ENCODE assay signal across 10 cellular contexts in the genomic region with DNA sequence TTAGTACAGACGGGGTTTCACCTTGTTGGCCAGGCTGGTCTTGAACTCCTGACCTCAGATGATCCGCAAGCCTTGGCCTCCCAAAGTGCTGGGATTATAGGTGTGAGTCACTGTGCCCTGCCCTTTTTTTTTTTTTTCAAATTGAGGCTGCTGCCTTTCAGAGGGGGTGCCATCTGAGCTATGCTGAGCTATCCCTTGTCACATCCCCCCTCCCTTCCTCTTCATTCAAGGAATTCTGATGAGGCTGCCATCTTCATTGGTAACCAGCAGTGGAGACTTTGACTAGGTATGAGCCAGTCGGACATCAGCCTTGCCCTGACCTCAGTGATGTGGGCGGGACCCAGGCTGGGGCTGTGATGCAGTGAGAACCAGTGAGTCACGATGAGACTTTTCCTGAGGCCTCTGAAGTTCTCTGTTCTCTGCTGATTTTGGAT. TPM values are rescaled to one million over a fixed set of nuclear protein-coding genes. Genes with fewer than 3 reads are reported as not detected.
DNase-seq lines count a peak whose midpoint lies in the region; ATAC-seq, FAIRE-seq and TF ChIP-seq lines count a peak whose summit lies in the region.
"Had no signal": no experiment of that assay in that cellular context is flagged by ENCODE, and none has a peak within 500 bp of the region (broad histone marks: within the 10 kb centered on the region; RNA-seq: fewer than 3 reads in every experiment).

No MANE protein-coding gene starts in this region.

- H3K36me3 Mint-ChIP-seq in HFFc6 (ENCODE audit: low read depth): peaks cover 5% of the 10 kb centered on the region
- H3K36me3 Mint-ChIP-seq in activated T-helper 1 cell treated with anti-CD3 and anti-CD28 coated beads, Interleukin-12 subunit alpha, Interleukin-12 subunit beta, Interleukin-2, Interleukin-4 antibody, amounts not matched to agents 30 ng/mL and 10 ng/mL and 1 ng/mL, durations not matched to agents 14 hours and 24 hours and 36 hours (ENCODE audit: low read depth): peaks cover 2% of the 10 kb centered on the region

- peak; percentile 80 to 84 for DNase-seq in A549 (ENCODE audit: low read depth in 1 of 2, low spot score in 1 of 2)
- DNase-seq in HFFc6: peak; percentile 93
- DNase-seq in activated T-helper 1 cell treated with anti-CD3 and anti-CD28 coated beads, Interleukin-12 subunit alpha, Interleukin-12 subunit beta, Interleukin-2, Interleukin-4 antibody, amounts not matched to agents 30 ng/mL and 10 ng/mL and 1 ng/mL, durations not matched to agents 14 hours and 24 hours and 36 hours (ENCODE audit: low spot score): no peak
- no peak for DNase-seq in left colon
- no peak for DNase-seq in NCI-H69 (lab: John Stamatoyannopoulos, UW)
- DNase-seq in globus pallidus (ENCODE audit: low spot score): no peak
- no peak for DNase-seq in hippocampal formation (lab: John Stamatoyannopoulos, UW)
- DNase-seq in ureter (ENCODE audit: low spot score): no peak
- DNase-seq: GDM1, NCI-H446 treated with DMSO at 0.1 percent for 48 hours had no signal

- peak overlapping the region; percentile 46 to 56 for H3K27ac ChIP-seq in A549

- H3K4me2 ChIP-seq in A549: peak overlapping the region; percentile 33

- peak; percentile 97 to 98 for ATAC-seq in A549
- peak; percentile 50 for ATAC-seq in left colon

- peaks cover 7% of the 10 kb centered on the region; the same call in 1 of the 2 replicates for H3K9me3 Mint-ChIP-seq in HFFc6
- H3K9me3 Mint-ChIP-seq in activated T-helper 1 cell treated with anti-CD3 and anti-CD28 coated beads, Interleukin-12 subunit alpha, Interleukin-12 subunit beta, Interleukin-2, Interleukin-4 antibody, amounts not matched to agents 30 ng/mL and 10 ng/mL and 1 ng/mL, durations not matched to agents 14 hours and 24 hours and 36 hours: peaks cover 9% of the 10 kb centered on the region

- H3K9me3 ChIP-seq in A549: no peaks in the 10 kb centered on the region

- no peak for TF ChIP-seq RAD21 in A549 (conservative IDR thresholded peaks at IDR 0.05 in 1 of 2, IDR thresholded peaks at IDR 0.05 in 1 of 2)

- no peak for FAIRE-seq in A549 (lab: Jason Lieb, UNC)

- H3K4me1 ChIP-seq in A549: peaks cover 24% of the 10 kb centered on the region

- TF ChIP-seq EP300 in A549 (IDR thresholded peaks at IDR 0.05): no peak

- CTCF ChIA-PET in A549 (lab: Yijun Ruan, JAX): interaction anchor here (0.6 to 1.1 kb wide), 5 partner anchors 13 to 1297 kb away, joined by 3 to 5 read pairs (median 3); partner anchors contain the start of gene NETO2

- H3K4me1 Mint-ChIP-seq in HFFc6 (ENCODE audit: low read depth): peaks cover 36% of the 10 kb centered on the region
- H3K4me1 Mint-ChIP-seq in activated T-helper 1 cell treated with anti-CD3 and anti-CD28 coated beads, Interleukin-12 subunit alpha, Interleukin-12 subunit beta, Interleukin-2, Interleukin-4 antibody, amounts not matched to agents 30 ng/mL and 10 ng/mL and 1 ng/mL, durations not matched to agents 14 hours and 24 hours and 36 hours (ENCODE audit: low read depth): peaks cover 42% of the 10 kb centered on the region

- peak overlapping the region; percentile 83 for H3K27ac Mint-ChIP-seq in HFFc6
- peak overlapping the region; percentile 70 for H3K27ac Mint-ChIP-seq in activated T-helper 1 cell treated with anti-CD3 and anti-CD28 coated beads, Interleukin-12 subunit alpha, Interleukin-12 subunit beta, Interleukin-2, Interleukin-4 antibody, amounts not matched to agents 30 ng/mL and 10 ng/mL and 1 ng/mL, durations not matched to agents 14 hours and 24 hours and 36 hours

- TF ChIP-seq CTCF in A549 (IDR thresholded peaks at IDR 0.05) (no peak), HFFc6 (IDR thresholded peaks at IDR 0.05) (no peak)

- H3K4me3 ChIP-seq in A549: no peak overlapping the region

- WGBS in A549 (ENCODE audit: missing lambda C conversion rate): 33% methylated on average over 5 of the region's 5 CpGs

- intact Hi-C loops in activated T-helper 1 cell treated with anti-CD3 and anti-CD28 coated beads, Interleukin-12 subunit alpha, Interleukin-12 subunit beta, Interleukin-2, Interleukin-4 antibody, amounts not matched to agents 30 ng/mL and 10 ng/mL and 1 ng/mL, durations not matched to agents 14 hours and 24 hours and 36 hours (cut with micrococcal nuclease): no loop called here
- intact Hi-C loops in left colon (cut with DNase I, micrococcal nuclease): loop anchor here in 1 of 2 donors (10.0 kb wide), 1 partner anchor 45 kb away; no protein-coding TSS in a partner anchor

- no peak for TF ChIP-seq POLR2A in A549 (IDR thresholded peaks at IDR 0.05; ENCODE audit: low read length)

- H3K4me3 Mint-ChIP-seq in HFFc6: no peak overlapping the region; the same call in 1 of the 2 replicates
- no peak overlapping the region for H3K4me3 Mint-ChIP-seq in activated T-helper 1 cell treated with anti-CD3 and anti-CD28 coated beads, Interleukin-12 subunit alpha, Interleukin-12 subunit beta, Interleukin-2, Interleukin-4 antibody, amounts not matched to agents 30 ng/mL and 10 ng/mL and 1 ng/mL, durations not matched to agents 14 hours and 24 hours and 36 hours

- POLR2A ChIA-PET in A549 (lab: Yijun Ruan, JAX): no interaction called here

- H3K27me3 Mint-ChIP-seq in HFFc6 (ENCODE audit: insufficient read depth): no peaks in the 10 kb centered on the region; the same call in 1 of the 2 replicates
- H3K27me3 Mint-ChIP-seq in activated T-helper 1 cell treated with anti-CD3 and anti-CD28 coated beads, Interleukin-12 subunit alpha, Interleukin-12 subunit beta, Interleukin-2, Interleukin-4 antibody, amounts not matched to agents 30 ng/mL and 10 ng/mL and 1 ng/mL, durations not matched to agents 14 hours and 24 hours and 36 hours (ENCODE audit: insufficient read depth): no peaks in the 10 kb centered on the region

TF ChIP-seq in A549, 52 proteins besides CTCF, POLR2A, EP300 and RAD21:
- TF ChIP-seq MAFK (IDR thresholded peaks at IDR 0.05; ENCODE audit: partially characterized antibody) (peak; percentile 5), SMC3 (IDR thresholded peaks at IDR 0.05) (no peak), RCOR1 (IDR thresholded peaks at IDR 0.05; ENCODE audit: low read depth, low read length) (no peak)
TF ChIP-seq in A549: peak in this region for 1.

RNA-seq across cellular contexts. Expression of gene GPT2, which starts 24.4 kb away (rescaled TPM):
- polyA plus RNA-seq in A549 (2011; rRNA removed) (14.4 and 15.3 TPM in 2 replicates), A549 (2017; fragmentation: RNase III; extraction: RNeasy Plus Mini Kit Qiagen cat#74134 plus additional on column Dnase treatment) (8.9 to 9.6 TPM (median 9.2 TPM) in 3 replicates)
- 17.4 and 19.3 TPM in 2 replicates for polyA plus RNA-seq in A549 (2012; cell fraction: cytosol; rRNA removed)
- polyA plus RNA-seq in A549 (2012; cell fraction: nucleus; rRNA removed): 17.5 and 25.7 TPM in 2 replicates
- 35.2 and 35.7 TPM in 2 replicates for polyA minus RNA-seq in A549 (2011; rRNA and poly(A)+ RNA removed)
- total RNA-seq in HFFc6 (2021; fragmentation: NEBNext Ultra II Directional; extraction: Animal tissue kit (Norgen Biotek cat#: 25700)): 10 to 100 TPM; 11.5 to 17.4 (median 14.0) TPM
- 20.9 and 22.3 TPM in 2 replicates for total RNA-seq in activated T-helper 1 cell treated with anti-CD3 and anti-CD28 coated beads, Interleukin-12 subunit alpha, Interleukin-12 subunit beta, Interleukin-2, Interleukin-4 antibody, amounts not matched to agents 30 ng/mL and 10 ng/mL and 1 ng/mL, durations not matched to agents 14 hours and 24 hours and 36 hours
- total RNA-seq in left colon (10 to 100 TPM; 26.8 to 32.1 TPM), ureter (34.2 TPM)

RNA-seq across cellular contexts. Expression of gene C16orf87, which starts 28.8 kb away (rescaled TPM):
- polyA plus RNA-seq in A549 (2011; rRNA removed): 10.1 and 17.1 TPM in 2 replicates
- polyA plus RNA-seq in A549 (2012; cell fraction: cytosol; rRNA removed): 3.1 and 3.6 TPM in 2 replicates
- polyA plus RNA-seq in A549 (2012; cell fraction: nucleus; rRNA removed): 1.2 and 1.6 TPM in 2 replicates
- 10.0 to 10.8 TPM (median 10.3 TPM) in 3 replicates for polyA plus RNA-seq in A549 (2017; fragmentation: RNase III; extraction: RNeasy Plus Mini Kit Qiagen cat#74134 plus additional on column Dnase treatment)
- polyA minus RNA-seq in A549 (2011; rRNA and poly(A)+ RNA removed): 4.7 and 5.4 TPM in 2 replicates
- 10 to 100 TPM; 14.6 to 17.5 (median 15.4) TPM for total RNA-seq in HFFc6 (2021; fragmentation: NEBNext Ultra II Directional; extraction: Animal tissue kit (Norgen Biotek cat#: 25700))
- total RNA-seq in activated T-helper 1 cell treated with anti-CD3 and anti-CD28 coated beads, Interleukin-12 subunit alpha, Interleukin-12 subunit beta, Interleukin-2, Interleukin-4 antibody, amounts not matched to agents 30 ng/mL and 10 ng/mL and 1 ng/mL, durations not matched to agents 14 hours and 24 hours and 36 hours: 40.8 and 44.5 TPM in 2 replicates
- 1 to 10 TPM; 6.1 to 7.6 TPM for total RNA-seq in left colon
- 9.4 TPM for total RNA-seq in ureter

Comparison
In these comparisons a context has a peak if more than half of its experiments do, and no peak if none do; other contexts are left out.
1. DNase-seq: peak in A549 (2 of 2) and HFFc6 (single experiment); none in activated T-helper 1 cell treated with anti-CD3 and anti-CD28 coated beads, Interleukin-12 subunit alpha, Interleukin-12 subunit beta, Interleukin-2, Interleukin-4 antibody, amounts not matched to agents 30 ng/mL and 10 ng/mL and 1 ng/mL, durations not matched to agents 14 hours and 24 hours and 36 hours (single experiment), left colon (0 of 2), NCI-H69 (single experiment), globus pallidus (single experiment), hippocampal formation (0 of 2) and ureter (single experiment).